12 cellular contexts compared by ENCODE assay signal in genomic region chr7:139753079-139753692, GRCh38. TPM values are rescaled to one million over a fixed set of nuclear protein-coding genes. Genes with fewer than 3 reads are reported as not detected.
DNase-seq lines count a peak whose midpoint lies in the region; ATAC-seq, FAIRE-seq and TF ChIP-seq lines count a peak whose summit lies in the region.
"Had no signal": no experiment of that assay in that cellular context is flagged by ENCODE, and none has a peak within 500 bp of the region (broad histone marks: within the 10 kb centered on the region; RNA-seq: fewer than 3 reads in every experiment).

No MANE protein-coding gene starts in this region.

- H3K9me3 ChIP-seq in WERI-Rb-1 (ENCODE audit: severe bottlenecking), result no peaks in the 10 kb centered on the region
- H3K9me3 ChIP-seq: BLaER1 treated with 17β-estradiol and CSF1 and Interleukin-3, amounts not matched to agents 10 nM and 100 nM had no signal

- H3K4me1 Mint-ChIP-seq in immature natural killer cell (peaks cover 94 to 99% of the 10 kb centered on the region in 2 donors), mesothelial cell of epicardium (peaks cover 6% of the 10 kb centered on the region)

- no peaks in the 10 kb centered on the region; the same call in none of the 2 replicates for H3K36me3 ChIP-seq in WERI-Rb-1

- H3K9me3 Mint-ChIP-seq in immature natural killer cell, result no peaks in the 10 kb centered on the region
- H3K9me3 Mint-ChIP-seq in mesothelial cell of epicardium, result no peaks in the 10 kb centered on the region
- H3K9me3 Mint-ChIP-seq: activated naive CD4-positive, alpha-beta T cell treated with anti-CD3 and anti-CD28 coated beads, Interleukin-2, amount 10 ng/mL, durations not matched to agents 7 days and 5 days had no signal

- ATAC-seq in Right ventricle myocardium superior (ENCODE audit: poor library complexity) (peak; percentile 18), Right ventricle myocardium inferior (no peak)

- intact Hi-C loops in Right ventricle myocardium superior (cut with DNase I), result no loop called here
- intact Hi-C loops in Right ventricle myocardium inferior (cut with DNase I), result no loop called here

- H3K27me3 Mint-ChIP-seq in immature natural killer cell (ENCODE audit: low read depth in 3 of 3), result peaks cover 0 to 2% (median 1%) of the 10 kb centered on the region in 3 donors
- no peaks in the 10 kb centered on the region for H3K27me3 Mint-ChIP-seq in mesothelial cell of epicardium (ENCODE audit: low read depth)

- H3K36me3 Mint-ChIP-seq in immature natural killer cell (no peaks in the 10 kb centered on the region), mesothelial cell of epicardium (peaks cover 10% of the 10 kb centered on the region)

- no peak overlapping the region for H3K4me3 ChIP-seq in WERI-Rb-1 (ENCODE audit: low read depth, low read length)
- H3K4me3 ChIP-seq: BLaER1 treated with 17β-estradiol and CSF1 and Interleukin-3, amounts not matched to agents 10 nM and 100 nM had no signal

- H3K4me3 Mint-ChIP-seq in immature natural killer cell, result no peak overlapping the region
- no peak overlapping the region for H3K4me3 Mint-ChIP-seq in mesothelial cell of epicardium
- H3K4me3 Mint-ChIP-seq: activated naive CD4-positive, alpha-beta T cell treated with anti-CD3 and anti-CD28 coated beads, Interleukin-2, amount 10 ng/mL, durations not matched to agents 7 days and 5 days had no signal

- no peaks in the 10 kb centered on the region for H3K27me3 ChIP-seq in WERI-Rb-1 (ENCODE audit: insufficient read depth, low read depth, severe bottlenecking)
- H3K27me3 ChIP-seq: BLaER1 treated with 17β-estradiol and CSF1 and Interleukin-3, amounts not matched to agents 10 nM and 100 nM had no signal

- no peak for TF ChIP-seq POLR2A in GM12892 (IDR thresholded peaks at IDR 0.05; ENCODE audit: low read depth, low read length)

- H3K27ac Mint-ChIP-seq in immature natural killer cell, result peak overlapping the region in 5 of 6 donors; percentile 11 to 78 (median 42)
- no peak overlapping the region for H3K27ac Mint-ChIP-seq in mesothelial cell of epicardium

- no peak for FAIRE-seq in GM12892 (lab: Jason Lieb, UNC)

- TF ChIP-seq CTCF in WERI-Rb-1 (IDR thresholded peaks at IDR 0.05; ENCODE audit: low read depth, low read length) (peak; percentile 59), mesothelial cell of epicardium (IDR thresholded peaks at IDR 0.05; ENCODE audit: unreplicated experiment) (no peak)

- DNase-seq in Right ventricle myocardium superior, result no peak
- DNase-seq in Right ventricle myocardium inferior (ENCODE audit: missing footprints), result no peak
- DNase-seq in WERI-Rb-1, result peak; percentile 67
- DNase-seq in immature natural killer cell, result no peak
- DNase-seq in activated T-cell treated with anti-CD3 and anti-CD28 coated beads for 4 hours, result no peak
- no peak for DNase-seq in GM12892 (ENCODE audit: insufficient read length)
- no peak for DNase-seq in mesothelial cell of epicardium (ENCODE audit: low spot score in 2 of 2, unreplicated experiment in 2 of 2)
- DNase-seq: activated naive CD4-positive, alpha-beta T cell treated with anti-CD3 and anti-CD28 coated beads, Interleukin-2, amount 10 ng/mL, durations not matched to agents 7 days and 5 days; midbrain; NCI-H524 treated with DMSO at 0.1 percent for 48 hours had no signal

- H3K27ac ChIP-seq in WERI-Rb-1, result no peak overlapping the region
- peak overlapping the region; percentile 23 for H3K27ac ChIP-seq in temporal lobe (ENCODE audit: low read depth, low read length)
- H3K27ac ChIP-seq: BLaER1 treated with 17β-estradiol and CSF1 and Interleukin-3, amounts not matched to agents 10 nM and 100 nM had no signal

RNA-seq across cellular contexts. Expression of gene HIPK2, which starts 24.6 kb away (rescaled TPM):
- total RNA-seq in Right ventricle myocardium superior (88.5 TPM), Right ventricle myocardium inferior (97.8 TPM), temporal lobe (20.4 TPM), mesothelial cell of epicardium (72.1 to 75.8 TPM (median 72.9 TPM) in 3 replicates)
- 10 to 100 TPM in 1 of 3 donors, 1 to 10 TPM in 2; 3.5 to 14.2 (median 3.7) TPM for polyA plus RNA-seq in immature natural killer cell
- polyA plus RNA-seq in GM12892 (2012; ENCODE audit: missing spikeins), result 26.3 TPM
